In the genomic region with DNA sequence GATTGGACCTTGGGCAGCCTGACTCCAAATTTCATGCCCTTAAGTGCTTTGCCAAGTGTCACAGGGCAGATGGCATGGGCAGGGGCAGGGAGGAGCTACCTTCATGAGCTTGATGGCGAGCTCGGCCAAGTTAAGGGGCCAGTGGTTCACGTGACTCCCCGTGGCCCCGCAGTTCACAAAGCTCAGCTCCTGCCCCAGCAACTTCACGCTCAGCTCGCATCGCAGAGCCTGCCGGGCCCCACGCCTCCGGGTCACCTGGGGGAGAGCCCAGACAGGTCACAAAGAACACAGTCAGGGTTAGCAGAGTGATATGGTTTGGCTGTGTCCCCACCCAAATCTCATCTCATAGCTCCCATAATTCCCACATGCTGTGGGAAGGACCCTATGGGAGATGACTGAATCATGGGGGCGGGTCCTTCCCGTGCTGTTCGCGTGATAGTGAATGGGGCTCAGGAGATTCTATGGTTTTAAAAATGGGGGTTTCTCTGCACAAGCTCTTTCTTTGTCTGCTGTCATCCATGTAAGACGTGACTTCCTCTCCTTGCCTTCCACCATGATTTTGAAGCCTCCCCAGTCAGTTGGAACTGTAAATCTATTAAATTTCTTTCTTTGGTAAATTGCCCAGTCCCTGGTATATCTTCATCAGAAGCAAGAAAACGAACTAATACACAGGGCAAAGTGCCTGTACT, we compare ENCODE assay signal across 25 cellular contexts.
"Had no signal": no experiment of that assay in that cellular context is flagged by ENCODE, and none has a peak within 500 bp of the region (broad histone marks: within the 10 kb centered on the region; RNA-seq: fewer than 3 reads in every experiment).

No MANE protein-coding gene starts in this region.

- H3K36me3 ChIP-seq: right atrium auricular region, right lobe of liver, stomach, thoracic aorta, tibial artery, uterus had no signal

- H3K9ac ChIP-seq: parathyroid adenoma had no signal

- H2AFZ ChIP-seq: parathyroid adenoma had no signal

- H3K27ac ChIP-seq: left ventricle myocardium inferior, neutrophil, parathyroid adenoma, right atrium auricular region, right lobe of liver, skin epidermis, stomach, thoracic aorta, tibial artery, uterus had no signal

- H3K27me3 ChIP-seq: neutrophil, right atrium auricular region, right lobe of liver, stomach, tibial artery, uterus had no signal

- ATAC-seq: mucosa of descending colon; naive thymus-derived CD4-positive, alpha-beta T cell; natural killer cell treated with Interleukin-12 subunit alpha and Interleukin-12 subunit beta and Interleukin-15 and Interleukin-18, amount 100 ng/mL, for 72 hours; stimulated activated naive B cell treated with anti-CD40 and anti-IgM and Interleukin-4, amounts not matched to agents 10 μg/mL and 1 μg/mL and 100 μg/mL, for 72 hours; stimulated activated naive CD8-positive, alpha-beta T cell treated with anti-CD3 and anti-CD28 coated beads, Interleukin-15, Interleukin-2, amounts not matched to agents 100 U/mL and 50 U/mL, for 24 hours had no signal

- H3K79me2 ChIP-seq: parathyroid adenoma had no signal

- H3K9me3 ChIP-seq: neutrophil, right lobe of liver, thoracic aorta, tibial artery, uterus had no signal

- FAIRE-seq: islet of Langerhans had no signal

- H3K4me3 ChIP-seq: left ventricle myocardium inferior, mucosa of descending colon, right atrium auricular region, right lobe of liver, skin epidermis, stomach, thoracic aorta, tibial artery, uterus had no signal

- H3K4me1 ChIP-seq: left ventricle myocardium inferior, parathyroid adenoma, right atrium auricular region, right lobe of liver, tibial artery, uterus had no signal

- DNase-seq: hypothalamus; immature natural killer cell; left ventricle myocardium inferior; midbrain; mucosa of descending colon; naive thymus-derived CD4-positive, alpha-beta T cell; occipital lobe; stimulated activated CD4-positive, alpha-beta T cell treated with anti-CD3 and anti-CD28 coated beads, Interleukin-12 subunit alpha, Interleukin-12 subunit beta, amount 100 ng/mL, for 4 hours; stimulated activated CD4-positive, alpha-beta T cell treated with anti-CD3 and anti-CD28 coated beads, Interleukin-15, amount 100 ng/mL, for 24 hours; stimulated activated CD4-positive, alpha-beta T cell treated with anti-CD3 and anti-CD28 coated beads, Interleukin-2, amount 100 ng/mL, for 24 hours; stimulated activated CD4-positive, alpha-beta T cell treated with anti-CD3 and anti-CD28 coated beads, Interleukin-4, amount 100 ng/mL, for 1 hour; stimulated activated naive B cell treated with anti-CD40 and anti-IgM and Interleukin-4, amounts not matched to agents 10 μg/mL and 1 μg/mL and 100 μg/mL, for 72 hours; stimulated activated naive CD8-positive, alpha-beta T cell treated with anti-CD3 and anti-CD28 coated beads, Interleukin-15, Interleukin-2, amounts not matched to agents 100 U/mL and 50 U/mL, for 24 hours; stomach; trophoblast cell; uterus had no signal
